ENCODE assay signal across 1 cellular context in the genomic region with DNA sequence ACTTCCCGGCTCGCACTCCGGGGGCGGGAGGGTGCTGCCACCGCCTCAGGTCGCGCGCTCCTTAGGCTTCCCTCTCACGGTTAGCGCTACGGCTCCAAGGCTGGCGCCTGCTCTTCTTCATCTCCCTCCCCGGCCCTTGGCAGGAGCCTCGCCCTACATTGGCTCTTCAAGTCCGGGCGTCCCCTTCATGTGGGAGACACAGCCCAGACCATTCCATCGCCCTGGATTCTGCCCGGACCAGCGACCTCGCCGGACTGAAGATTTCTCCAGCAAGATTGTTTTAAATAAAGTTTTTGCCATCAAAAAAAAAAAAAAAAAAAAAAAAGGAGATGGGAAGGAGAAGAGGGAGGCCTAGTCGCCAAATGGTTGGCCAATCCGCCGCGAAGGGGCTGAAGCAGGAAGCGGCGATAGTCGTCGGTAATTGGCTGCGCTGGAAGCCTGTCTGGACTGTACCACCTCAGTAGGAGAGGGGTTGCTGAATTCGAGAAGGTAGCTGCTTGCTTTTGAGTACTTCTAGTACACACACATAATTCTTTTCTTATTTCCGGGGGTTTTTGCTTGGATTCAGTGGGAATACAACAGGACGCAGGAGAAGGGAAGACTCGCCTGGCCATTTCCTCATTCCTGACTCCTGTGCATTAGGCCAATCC.
TF ChIP-seq lines count a peak whose summit lies in the region.

No MANE protein-coding gene starts in this region.

TF ChIP-seq in WTC11, 78 proteins besides CTCF, POLR2A, EP300 and RAD21 (continued from another document and continues in another):
- no peak for TF ChIP-seq NR2C2 (CRISPR knock-in tag; IDR thresholded peaks at IDR 0.05)
- TF ChIP-seq, protein P1, sequence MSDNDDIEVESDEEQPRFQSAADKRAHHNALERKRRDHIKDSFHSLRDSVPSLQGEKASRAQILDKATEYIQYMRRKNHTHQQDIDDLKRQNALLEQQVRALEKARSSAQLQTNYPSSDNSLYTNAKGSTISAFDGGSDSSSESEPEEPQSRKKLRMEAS (CRISPR knock-in tag; IDR thresholded peaks at IDR 0.05), result no peak
- TF ChIP-seq, protein P2, sequence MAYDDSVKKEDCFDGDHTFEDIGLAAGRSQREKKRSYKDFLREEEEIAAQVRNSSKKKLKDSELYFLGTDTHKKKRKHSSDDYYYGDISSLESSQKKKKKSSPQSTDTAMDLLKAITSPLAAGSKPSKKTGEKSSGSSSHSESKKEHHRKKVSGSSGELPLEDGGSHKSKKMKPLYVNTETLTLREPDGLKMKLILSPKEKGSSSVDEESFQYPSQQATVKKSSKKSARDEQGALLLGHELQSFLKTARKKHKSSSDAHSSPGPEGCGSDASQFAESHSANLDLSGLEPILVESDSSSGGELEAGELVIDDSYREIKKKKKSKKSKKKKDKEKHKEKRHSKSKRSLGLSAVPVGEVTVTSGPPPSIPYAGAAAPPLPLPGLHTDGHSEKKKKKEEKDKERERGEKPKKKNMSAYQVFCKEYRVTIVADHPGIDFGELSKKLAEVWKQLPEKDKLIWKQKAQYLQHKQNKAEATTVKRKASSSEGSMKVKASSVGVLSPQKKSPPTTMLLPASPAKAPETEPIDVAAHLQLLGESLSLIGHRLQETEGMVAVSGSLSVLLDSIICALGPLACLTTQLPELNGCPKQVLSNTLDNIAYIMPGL (CRISPR knock-in tag; IDR thresholded peaks at IDR 0.05), result no peak
- TF ChIP-seq CBFB (CRISPR knock-in tag; IDR thresholded peaks at IDR 0.05; ENCODE audit: low read depth), result no peak
- TF ChIP-seq, protein P3, sequence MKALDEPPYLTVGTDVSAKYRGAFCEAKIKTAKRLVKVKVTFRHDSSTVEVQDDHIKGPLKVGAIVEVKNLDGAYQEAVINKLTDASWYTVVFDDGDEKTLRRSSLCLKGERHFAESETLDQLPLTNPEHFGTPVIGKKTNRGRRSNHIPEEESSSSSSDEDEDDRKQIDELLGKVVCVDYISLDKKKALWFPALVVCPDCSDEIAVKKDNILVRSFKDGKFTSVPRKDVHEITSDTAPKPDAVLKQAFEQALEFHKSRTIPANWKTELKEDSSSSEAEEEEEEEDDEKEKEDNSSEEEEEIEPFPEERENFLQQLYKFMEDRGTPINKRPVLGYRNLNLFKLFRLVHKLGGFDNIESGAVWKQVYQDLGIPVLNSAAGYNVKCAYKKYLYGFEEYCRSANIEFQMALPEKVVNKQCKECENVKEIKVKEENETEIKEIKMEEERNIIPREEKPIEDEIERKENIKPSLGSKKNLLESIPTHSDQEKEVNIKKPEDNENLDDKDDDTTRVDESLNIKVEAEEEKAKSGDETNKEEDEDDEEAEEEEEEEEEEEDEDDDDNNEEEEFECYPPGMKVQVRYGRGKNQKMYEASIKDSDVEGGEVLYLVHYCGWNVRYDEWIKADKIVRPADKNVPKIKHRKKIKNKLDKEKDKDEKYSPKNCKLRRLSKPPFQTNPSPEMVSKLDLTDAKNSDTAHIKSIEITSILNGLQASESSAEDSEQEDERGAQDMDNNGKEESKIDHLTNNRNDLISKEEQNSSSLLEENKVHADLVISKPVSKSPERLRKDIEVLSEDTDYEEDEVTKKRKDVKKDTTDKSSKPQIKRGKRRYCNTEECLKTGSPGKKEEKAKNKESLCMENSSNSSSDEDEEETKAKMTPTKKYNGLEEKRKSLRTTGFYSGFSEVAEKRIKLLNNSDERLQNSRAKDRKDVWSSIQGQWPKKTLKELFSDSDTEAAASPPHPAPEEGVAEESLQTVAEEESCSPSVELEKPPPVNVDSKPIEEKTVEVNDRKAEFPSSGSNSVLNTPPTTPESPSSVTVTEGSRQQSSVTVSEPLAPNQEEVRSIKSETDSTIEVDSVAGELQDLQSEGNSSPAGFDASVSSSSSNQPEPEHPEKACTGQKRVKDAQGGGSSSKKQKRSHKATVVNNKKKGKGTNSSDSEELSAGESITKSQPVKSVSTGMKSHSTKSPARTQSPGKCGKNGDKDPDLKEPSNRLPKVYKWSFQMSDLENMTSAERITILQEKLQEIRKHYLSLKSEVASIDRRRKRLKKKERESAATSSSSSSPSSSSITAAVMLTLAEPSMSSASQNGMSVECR (CRISPR knock-in tag; IDR thresholded peaks at IDR 0.05; ENCODE audit: borderline replicate concordance), result no peak
- peak; percentile 48; the same call in 1 of the 2 replicates for TF ChIP-seq MYBL2 (CRISPR knock-in tag; IDR thresholded peaks at IDR 0.05)
- TF ChIP-seq ZNF219 (CRISPR knock-in tag; IDR thresholded peaks at IDR 0.05; ENCODE audit: borderline replicate concordance), result no peak
- TF ChIP-seq EMX1 (CRISPR knock-in tag; IDR thresholded peaks at IDR 0.05), result no peak
- TF ChIP-seq, protein P4, sequence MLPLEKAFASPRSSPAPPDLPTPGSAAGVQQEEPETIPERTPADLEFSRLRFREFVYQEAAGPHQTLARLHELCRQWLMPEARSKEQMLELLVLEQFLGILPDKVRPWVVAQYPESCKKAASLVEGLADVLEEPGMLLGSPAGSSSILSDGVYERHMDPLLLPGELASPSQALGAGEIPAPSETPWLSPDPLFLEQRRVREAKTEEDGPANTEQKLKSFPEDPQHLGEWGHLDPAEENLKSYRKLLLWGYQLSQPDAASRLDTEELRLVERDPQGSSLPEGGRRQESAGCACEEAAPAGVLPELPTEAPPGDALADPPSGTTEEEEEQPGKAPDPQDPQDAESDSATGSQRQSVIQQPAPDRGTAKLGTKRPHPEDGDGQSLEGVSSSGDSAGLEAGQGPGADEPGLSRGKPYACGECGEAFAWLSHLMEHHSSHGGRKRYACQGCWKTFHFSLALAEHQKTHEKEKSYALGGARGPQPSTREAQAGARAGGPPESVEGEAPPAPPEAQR (CRISPR knock-in tag; IDR thresholded peaks at IDR 0.05), result no peak
- TF ChIP-seq FOXP1 (CRISPR knock-in tag; IDR thresholded peaks at IDR 0.05; ENCODE audit: borderline replicate concordance), result 0 out of 2 replicates have a peak, but pooled peaks have one; percentile 59
- TF ChIP-seq, protein P5, sequence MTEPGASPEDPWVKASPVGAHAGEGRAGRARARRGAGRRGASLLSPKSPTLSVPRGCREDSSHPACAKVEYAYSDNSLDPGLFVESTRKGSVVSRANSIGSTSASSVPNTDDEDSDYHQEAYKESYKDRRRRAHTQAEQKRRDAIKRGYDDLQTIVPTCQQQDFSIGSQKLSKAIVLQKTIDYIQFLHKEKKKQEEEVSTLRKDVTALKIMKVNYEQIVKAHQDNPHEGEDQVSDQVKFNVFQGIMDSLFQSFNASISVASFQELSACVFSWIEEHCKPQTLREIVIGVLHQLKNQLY (CRISPR knock-in tag; IDR thresholded peaks at IDR 0.05), result no peak
- TF ChIP-seq, protein P6, sequence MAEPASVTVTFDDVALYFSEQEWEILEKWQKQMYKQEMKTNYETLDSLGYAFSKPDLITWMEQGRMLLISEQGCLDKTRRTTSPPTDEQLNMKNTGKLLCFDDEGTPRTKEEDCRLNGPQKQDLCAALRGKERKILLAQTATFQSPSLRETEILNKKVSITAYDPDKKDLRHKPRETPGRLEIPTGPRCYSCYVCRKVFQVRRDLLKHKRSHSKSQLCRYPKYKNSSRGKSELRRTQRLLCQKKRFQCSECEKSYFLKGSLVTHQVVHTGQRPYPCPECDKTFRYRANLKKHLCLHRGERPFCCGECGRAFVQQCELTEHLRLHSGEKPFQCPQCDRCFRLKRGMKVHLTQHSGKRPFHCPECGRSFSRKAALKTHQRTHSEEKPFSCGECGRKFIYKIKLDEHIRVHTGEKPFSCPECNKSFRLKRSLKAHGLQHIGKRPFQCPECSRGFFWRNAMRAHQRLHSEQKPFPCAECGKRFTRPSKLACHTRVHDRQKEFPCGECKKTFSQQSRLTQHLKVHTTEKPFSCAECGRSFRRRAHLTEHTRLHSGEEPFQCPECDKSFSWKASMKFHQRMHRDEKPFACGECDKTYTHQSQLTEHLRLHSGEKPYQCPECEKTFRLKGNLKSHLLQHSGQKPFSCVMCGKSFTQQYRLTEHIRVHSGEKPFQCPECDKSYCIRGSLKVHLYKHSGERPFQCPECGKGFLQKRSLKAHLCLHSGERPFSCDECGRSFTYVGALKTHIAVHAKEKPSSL (CRISPR knock-in tag; conservative IDR thresholded peaks at IDR 0.05), result no peak
- TF ChIP-seq JAZF1 (CRISPR knock-in tag; IDR thresholded peaks at IDR 0.05), result no peak
- peak; percentile 77 for TF ChIP-seq NFYB (CRISPR knock-in tag; conservative IDR thresholded peaks at IDR 0.05; ENCODE audit: low read depth)
- TF ChIP-seq ZNF232 (CRISPR knock-in tag; IDR thresholded peaks at IDR 0.05), result no peak; the same call in 1 of the 2 replicates
- TF ChIP-seq, protein P7, sequence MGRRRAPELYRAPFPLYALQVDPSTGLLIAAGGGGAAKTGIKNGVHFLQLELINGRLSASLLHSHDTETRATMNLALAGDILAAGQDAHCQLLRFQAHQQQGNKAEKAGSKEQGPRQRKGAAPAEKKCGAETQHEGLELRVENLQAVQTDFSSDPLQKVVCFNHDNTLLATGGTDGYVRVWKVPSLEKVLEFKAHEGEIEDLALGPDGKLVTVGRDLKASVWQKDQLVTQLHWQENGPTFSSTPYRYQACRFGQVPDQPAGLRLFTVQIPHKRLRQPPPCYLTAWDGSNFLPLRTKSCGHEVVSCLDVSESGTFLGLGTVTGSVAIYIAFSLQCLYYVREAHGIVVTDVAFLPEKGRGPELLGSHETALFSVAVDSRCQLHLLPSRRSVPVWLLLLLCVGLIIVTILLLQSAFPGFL (CRISPR knock-in tag; IDR thresholded peaks at IDR 0.05; ENCODE audit: borderline replicate concordance), result no peak
- TF ChIP-seq, protein P8, sequence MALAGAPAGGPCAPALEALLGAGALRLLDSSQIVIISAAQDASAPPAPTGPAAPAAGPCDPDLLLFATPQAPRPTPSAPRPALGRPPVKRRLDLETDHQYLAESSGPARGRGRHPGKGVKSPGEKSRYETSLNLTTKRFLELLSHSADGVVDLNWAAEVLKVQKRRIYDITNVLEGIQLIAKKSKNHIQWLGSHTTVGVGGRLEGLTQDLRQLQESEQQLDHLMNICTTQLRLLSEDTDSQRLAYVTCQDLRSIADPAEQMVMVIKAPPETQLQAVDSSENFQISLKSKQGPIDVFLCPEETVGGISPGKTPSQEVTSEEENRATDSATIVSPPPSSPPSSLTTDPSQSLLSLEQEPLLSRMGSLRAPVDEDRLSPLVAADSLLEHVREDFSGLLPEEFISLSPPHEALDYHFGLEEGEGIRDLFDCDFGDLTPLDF (CRISPR knock-in tag; IDR thresholded peaks at IDR 0.05), result no peak
- TF ChIP-seq NR1H2 (CRISPR knock-in tag; IDR thresholded peaks at IDR 0.05), result no peak
- TF ChIP-seq, protein P9, sequence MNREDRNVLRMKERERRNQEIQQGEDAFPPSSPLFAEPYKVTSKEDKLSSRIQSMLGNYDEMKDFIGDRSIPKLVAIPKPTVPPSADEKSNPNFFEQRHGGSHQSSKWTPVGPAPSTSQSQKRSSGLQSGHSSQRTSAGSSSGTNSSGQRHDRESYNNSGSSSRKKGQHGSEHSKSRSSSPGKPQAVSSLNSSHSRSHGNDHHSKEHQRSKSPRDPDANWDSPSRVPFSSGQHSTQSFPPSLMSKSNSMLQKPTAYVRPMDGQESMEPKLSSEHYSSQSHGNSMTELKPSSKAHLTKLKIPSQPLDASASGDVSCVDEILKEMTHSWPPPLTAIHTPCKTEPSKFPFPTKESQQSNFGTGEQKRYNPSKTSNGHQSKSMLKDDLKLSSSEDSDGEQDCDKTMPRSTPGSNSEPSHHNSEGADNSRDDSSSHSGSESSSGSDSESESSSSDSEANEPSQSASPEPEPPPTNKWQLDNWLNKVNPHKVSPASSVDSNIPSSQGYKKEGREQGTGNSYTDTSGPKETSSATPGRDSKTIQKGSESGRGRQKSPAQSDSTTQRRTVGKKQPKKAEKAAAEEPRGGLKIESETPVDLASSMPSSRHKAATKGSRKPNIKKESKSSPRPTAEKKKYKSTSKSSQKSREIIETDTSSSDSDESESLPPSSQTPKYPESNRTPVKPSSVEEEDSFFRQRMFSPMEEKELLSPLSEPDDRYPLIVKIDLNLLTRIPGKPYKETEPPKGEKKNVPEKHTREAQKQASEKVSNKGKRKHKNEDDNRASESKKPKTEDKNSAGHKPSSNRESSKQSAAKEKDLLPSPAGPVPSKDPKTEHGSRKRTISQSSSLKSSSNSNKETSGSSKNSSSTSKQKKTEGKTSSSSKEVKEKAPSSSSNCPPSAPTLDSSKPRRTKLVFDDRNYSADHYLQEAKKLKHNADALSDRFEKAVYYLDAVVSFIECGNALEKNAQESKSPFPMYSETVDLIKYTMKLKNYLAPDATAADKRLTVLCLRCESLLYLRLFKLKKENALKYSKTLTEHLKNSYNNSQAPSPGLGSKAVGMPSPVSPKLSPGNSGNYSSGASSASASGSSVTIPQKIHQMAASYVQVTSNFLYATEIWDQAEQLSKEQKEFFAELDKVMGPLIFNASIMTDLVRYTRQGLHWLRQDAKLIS (CRISPR knock-in tag; IDR thresholded peaks at IDR 0.05; ENCODE audit: borderline replicate concordance), result no peak
- no peak for TF ChIP-seq RELA (CRISPR knock-in tag; IDR thresholded peaks at IDR 0.05; ENCODE audit: borderline replicate concordance)
- TF ChIP-seq IRF2 (CRISPR knock-in tag; IDR thresholded peaks at IDR 0.05; ENCODE audit: borderline replicate concordance, low read depth), result no peak
- TF ChIP-seq, protein P10, sequence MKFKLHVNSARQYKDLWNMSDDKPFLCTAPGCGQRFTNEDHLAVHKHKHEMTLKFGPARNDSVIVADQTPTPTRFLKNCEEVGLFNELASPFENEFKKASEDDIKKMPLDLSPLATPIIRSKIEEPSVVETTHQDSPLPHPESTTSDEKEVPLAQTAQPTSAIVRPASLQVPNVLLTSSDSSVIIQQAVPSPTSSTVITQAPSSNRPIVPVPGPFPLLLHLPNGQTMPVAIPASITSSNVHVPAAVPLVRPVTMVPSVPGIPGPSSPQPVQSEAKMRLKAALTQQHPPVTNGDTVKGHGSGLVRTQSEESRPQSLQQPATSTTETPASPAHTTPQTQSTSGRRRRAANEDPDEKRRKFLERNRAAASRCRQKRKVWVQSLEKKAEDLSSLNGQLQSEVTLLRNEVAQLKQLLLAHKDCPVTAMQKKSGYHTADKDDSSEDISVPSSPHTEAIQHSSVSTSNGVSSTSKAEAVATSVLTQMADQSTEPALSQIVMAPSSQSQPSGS (CRISPR knock-in tag; IDR thresholded peaks at IDR 0.05; ENCODE audit: borderline replicate concordance, low read depth), result no peak
- 0 out of 2 replicates have a peak, but pooled peaks have one; percentile 46 for TF ChIP-seq TEAD4 (CRISPR knock-in tag; IDR thresholded peaks at IDR 0.05)
- no peak for TF ChIP-seq ZNF317 (CRISPR knock-in tag; IDR thresholded peaks at IDR 0.05; ENCODE audit: borderline replicate concordance, low read depth)
- TF ChIP-seq, protein P11, sequence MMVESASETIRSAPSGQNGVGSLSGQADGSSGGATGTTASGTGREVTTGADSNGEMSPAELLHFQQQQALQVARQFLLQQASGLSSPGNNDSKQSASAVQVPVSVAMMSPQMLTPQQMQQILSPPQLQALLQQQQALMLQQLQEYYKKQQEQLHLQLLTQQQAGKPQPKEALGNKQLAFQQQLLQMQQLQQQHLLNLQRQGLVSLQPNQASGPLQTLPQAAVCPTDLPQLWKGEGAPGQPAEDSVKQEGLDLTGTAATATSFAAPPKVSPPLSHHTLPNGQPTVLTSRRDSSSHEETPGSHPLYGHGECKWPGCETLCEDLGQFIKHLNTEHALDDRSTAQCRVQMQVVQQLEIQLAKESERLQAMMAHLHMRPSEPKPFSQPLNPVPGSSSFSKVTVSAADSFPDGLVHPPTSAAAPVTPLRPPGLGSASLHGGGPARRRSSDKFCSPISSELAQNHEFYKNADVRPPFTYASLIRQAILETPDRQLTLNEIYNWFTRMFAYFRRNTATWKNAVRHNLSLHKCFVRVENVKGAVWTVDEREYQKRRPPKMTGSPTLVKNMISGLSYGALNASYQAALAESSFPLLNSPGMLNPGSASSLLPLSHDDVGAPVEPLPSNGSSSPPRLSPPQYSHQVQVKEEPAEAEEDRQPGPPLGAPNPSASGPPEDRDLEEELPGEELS (CRISPR knock-in tag; IDR thresholded peaks at IDR 0.05), result no peak
- TF ChIP-seq ZNF263 (CRISPR knock-in tag; IDR thresholded peaks at IDR 0.05; ENCODE audit: low read depth), result no peak
- TF ChIP-seq ZNF396 (CRISPR knock-in tag; IDR thresholded peaks at IDR 0.05; ENCODE audit: borderline replicate concordance), result no peak
- TF ChIP-seq, protein P12, sequence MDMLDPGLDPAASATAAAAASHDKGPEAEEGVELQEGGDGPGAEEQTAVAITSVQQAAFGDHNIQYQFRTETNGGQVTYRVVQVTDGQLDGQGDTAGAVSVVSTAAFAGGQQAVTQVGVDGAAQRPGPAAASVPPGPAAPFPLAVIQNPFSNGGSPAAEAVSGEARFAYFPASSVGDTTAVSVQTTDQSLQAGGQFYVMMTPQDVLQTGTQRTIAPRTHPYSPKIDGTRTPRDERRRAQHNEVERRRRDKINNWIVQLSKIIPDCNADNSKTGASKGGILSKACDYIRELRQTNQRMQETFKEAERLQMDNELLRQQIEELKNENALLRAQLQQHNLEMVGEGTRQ (CRISPR knock-in tag; IDR thresholded peaks at IDR 0.05), result no peak
